ENCODE assay signal across 10 cellular contexts in the genomic region with DNA sequence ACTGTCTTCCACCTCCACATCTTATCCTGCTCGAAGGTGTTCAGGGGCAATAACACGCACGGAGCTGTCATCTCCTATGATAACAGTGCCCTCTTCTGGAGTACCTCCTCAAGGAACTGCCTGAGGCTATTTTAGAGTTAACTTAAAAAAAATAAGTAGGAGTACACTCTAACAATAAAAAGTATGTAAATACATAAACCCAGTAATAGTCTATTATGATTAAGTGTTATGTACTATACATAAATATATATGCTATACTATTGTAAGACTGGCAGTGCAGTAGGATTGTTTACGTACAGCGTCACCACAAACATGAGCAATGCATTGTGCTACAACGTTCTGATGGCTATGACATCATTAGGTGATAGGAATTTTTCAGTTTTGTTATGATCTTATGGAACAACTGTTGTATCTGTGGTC. TPM values are rescaled to one million over a fixed set of nuclear protein-coding genes. Genes with fewer than 3 reads are reported as not detected.
DNase-seq lines count a peak whose midpoint lies in the region; ATAC-seq and TF ChIP-seq lines count a peak whose summit lies in the region.
"Had no signal": no experiment of that assay in that cellular context is flagged by ENCODE, and none has a peak within 500 bp of the region (broad histone marks: within the 10 kb centered on the region; RNA-seq: fewer than 3 reads in every experiment).

No MANE protein-coding gene starts in this region.

- H3K9me3 ChIP-seq in osteoblast (ENCODE audit: low read depth, low read length), result no peaks in the 10 kb centered on the region

- peaks cover 3% of the 10 kb centered on the region for H3K9me3 Mint-ChIP-seq in activated CD4-positive, alpha-beta T cell treated with anti-CD3 and anti-CD28 coated beads for 36 hours (ENCODE audit: low read depth)

- H3K4me2 ChIP-seq in osteoblast (ENCODE audit: insufficient read depth, low read length), result no peak overlapping the region

- no peak overlapping the region for H2AFZ ChIP-seq in osteoblast (ENCODE audit: low read length)

- peak; percentile 34 for TF ChIP-seq CTCF in astrocyte of the spinal cord (IDR thresholded peaks at IDR 0.05; ENCODE audit: low read depth, low read length)
- peak; percentile 41 for TF ChIP-seq CTCF in osteoblast (IDR thresholded peaks at IDR 0.05; ENCODE audit: extremely low read depth, low read depth, low read length)

- H3K4me1 ChIP-seq in osteoblast (ENCODE audit: insufficient read depth, low read length), result no peaks in the 10 kb centered on the region

- peaks cover 37% of the 10 kb centered on the region for H3K4me1 Mint-ChIP-seq in activated CD4-positive, alpha-beta T cell treated with anti-CD3 and anti-CD28 coated beads for 36 hours

- H3K27me3 ChIP-seq in osteoblast (ENCODE audit: insufficient read depth, low read length), result no peaks in the 10 kb centered on the region

- no peak overlapping the region for H3K4me3 ChIP-seq in astrocyte of the spinal cord (ENCODE audit: low read depth, low read length)
- no peak overlapping the region for H3K4me3 ChIP-seq in osteoblast (ENCODE audit: insufficient read depth, low read length)

- POLR2A ChIA-PET in activated CD4-positive, alpha-beta T cell treated with anti-CD3 and anti-CD28 coated beads for 36 hours (lab: Charles Lee), result no interaction called here

- no peaks in the 10 kb centered on the region for H4K20me1 ChIP-seq in osteoblast (ENCODE audit: insufficient read depth, low read length)

- no peaks in the 10 kb centered on the region for H3K79me2 ChIP-seq in osteoblast (ENCODE audit: insufficient read depth, low read length)

- H3K27ac Mint-ChIP-seq in activated CD4-positive, alpha-beta T cell treated with anti-CD3 and anti-CD28 coated beads for 36 hours, result no peak overlapping the region

- no peak overlapping the region for H3K27ac ChIP-seq in osteoblast (ENCODE audit: low read depth, low read length)

- no peaks in the 10 kb centered on the region for H3K27me3 Mint-ChIP-seq in activated CD4-positive, alpha-beta T cell treated with anti-CD3 and anti-CD28 coated beads for 36 hours

- intact Hi-C loops in activated CD4-positive, alpha-beta T cell treated with anti-CD3 and anti-CD28 coated beads for 36 hours (cut with DNase I, micrococcal nuclease), result loop anchor here (1.0 to 5.0 kb wide), 2 partner anchors 217 to 305 kb away; partner anchors contain the start of gene MND1 (in 1 of the 2)
- intact Hi-C loops in posterior vena cava (cut with DNase I), result no loop called here

- no peak overlapping the region for H3K4me3 Mint-ChIP-seq in activated CD4-positive, alpha-beta T cell treated with anti-CD3 and anti-CD28 coated beads for 36 hours

- H3K36me3 Mint-ChIP-seq in activated CD4-positive, alpha-beta T cell treated with anti-CD3 and anti-CD28 coated beads for 36 hours (ENCODE audit: low read depth), result no peaks in the 10 kb centered on the region

- ATAC-seq in activated CD4-positive, alpha-beta T cell treated with anti-CD3 and anti-CD28 coated beads for 36 hours, result peak; percentile 24
- ATAC-seq in HG03039 (IDR thresholded peaks at IDR 0.05; ENCODE audit: unreplicated experiment) (no peak), HG02973 (IDR thresholded peaks at IDR 0.05; ENCODE audit: unreplicated experiment) (no peak)

- CTCF ChIA-PET in activated CD4-positive, alpha-beta T cell treated with anti-CD3 and anti-CD28 coated beads for 36 hours (lab: Charles Lee), result interaction anchor here (0.6 to 7.2 kb wide), 14 partner anchors 11 to 507 kb away, joined by 3 to 69 read pairs (median 4); partner anchors contain the start of genes MND1 and TLR2

- no peaks in the 10 kb centered on the region for H3K36me3 ChIP-seq in osteoblast (ENCODE audit: insufficient read depth, low read length)

- in situ Hi-C loops in astrocyte of the spinal cord (cut with HindIII; ENCODE audit: low sequenced_read_pairs), result no loop called here

- DNase-seq in activated CD4-positive, alpha-beta T cell treated with anti-CD3 and anti-CD28 coated beads for 36 hours, result peak; percentile 44
- no peak for DNase-seq in activated CD4-positive, alpha-beta T cell treated with anti-CD3 and anti-CD28 coated beads, Interleukin-2, amount 50 U/mL, for 1 hour
- DNase-seq in LoVo (ENCODE audit: low spot score), result peak; percentile 36
- DNase-seq in astrocyte of the spinal cord (ENCODE audit: low read depth, low spot score), result peak; percentile 17
- DNase-seq in osteoblast (ENCODE audit: insufficient read length, low spot score, missing footprints), result no peak
- no peak for DNase-seq in posterior vena cava (ENCODE audit: low spot score)
- DNase-seq: activated naive CD4-positive, alpha-beta T cell; Calu3 had no signal

RNA-seq across cellular contexts. Expression of gene TLR2, which starts 34.5 kb away (rescaled TPM):
- total RNA-seq in activated CD4-positive, alpha-beta T cell treated with anti-CD3 and anti-CD28 coated beads for 36 hours, result 1 to 10 TPM; 1.3 to 2.0 TPM
- 0.29 and 0.36 TPM in 2 replicates for total RNA-seq in osteoblast
- 10 to 100 TPM; 38.5 to 39.8 TPM for total RNA-seq in posterior vena cava

Comparison
In these comparisons a context has a peak if more than half of its experiments do, and no peak if none do; other contexts are left out.
1. DNase-seq: peak in activated CD4-positive, alpha-beta T cell treated with anti-CD3 and anti-CD28 coated beads for 36 hours (single experiment), LoVo (single experiment) and astrocyte of the spinal cord (single experiment); none in activated CD4-positive, alpha-beta T cell treated with anti-CD3 and anti-CD28 coated beads, Interleukin-2, amount 50 U/mL, for 1 hour (single experiment), osteoblast (single experiment) and posterior vena cava (single experiment).
2. RNA of gene TLR2, which starts 34.5 kb away (total RNA-seq): 38.5 to 39.8 TPM in posterior vena cava; 1.3 to 2.0 TPM in activated CD4-positive, alpha-beta T cell treated with anti-CD3 and anti-CD28 coated beads for 36 hours and 0.29 to 0.36 TPM in osteoblast; every median in the first group is over 10 times any median in the second.
3. intact Hi-C loops: an anchor here in activated CD4-positive, alpha-beta T cell treated with anti-CD3 and anti-CD28 coated beads for 36 hours (1.0 to 5.0 kb wide); none called in posterior vena cava.